9 cellular contexts compared by ENCODE assay signal in the genomic region with DNA sequence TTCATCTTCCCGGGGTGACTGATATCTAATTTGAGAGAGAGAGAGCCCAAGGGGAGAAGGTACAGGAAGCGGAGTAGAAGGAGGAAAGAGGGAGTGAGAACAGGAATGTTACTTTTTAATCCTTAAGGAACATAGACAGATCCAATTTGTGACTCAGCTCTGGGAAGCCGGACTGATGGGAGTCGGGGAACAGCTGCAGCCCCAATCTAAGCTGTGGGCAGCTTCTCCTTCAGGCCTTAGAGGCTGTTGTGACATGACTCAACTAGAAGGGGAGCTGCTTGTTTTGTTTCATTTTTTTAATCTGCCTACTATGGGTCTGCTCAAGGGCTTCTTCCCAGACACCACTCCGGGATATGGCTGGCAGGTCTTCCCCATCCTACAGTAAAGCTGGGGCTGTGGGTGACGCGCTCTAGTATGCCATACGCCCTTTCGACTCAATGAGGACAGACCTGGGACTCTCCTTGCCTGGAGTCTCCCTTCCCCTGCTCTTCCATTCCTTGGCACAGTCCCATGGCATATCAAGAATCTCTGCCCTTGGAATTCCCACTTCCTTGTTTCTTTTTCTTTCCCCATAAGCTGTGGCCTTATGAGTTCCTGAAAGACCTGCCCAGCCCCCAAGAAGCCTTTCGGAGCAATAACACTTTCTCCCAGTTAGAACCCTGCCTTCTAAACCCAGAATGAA.
DNase-seq lines count a peak whose midpoint lies in the region; ATAC-seq and TF ChIP-seq lines count a peak whose summit lies in the region.
"Had no signal": no experiment of that assay in that cellular context is flagged by ENCODE, and none has a peak within 500 bp of the region (broad histone marks: within the 10 kb centered on the region; RNA-seq: fewer than 3 reads in every experiment).

No MANE protein-coding gene starts in this region.

- no peaks in the 10 kb centered on the region for H3K27me3 ChIP-seq in colonic mucosa
- H3K27me3 ChIP-seq in left lung: no peaks in the 10 kb centered on the region
- no peaks in the 10 kb centered on the region for H3K27me3 ChIP-seq in suprapubic skin

- no peak for TF ChIP-seq EP300 in suprapubic skin (IDR thresholded peaks at IDR 0.05)

- no peak for TF ChIP-seq CTCF in colonic mucosa (IDR thresholded peaks at IDR 0.05)
- no peak for TF ChIP-seq CTCF in left lung (IDR thresholded peaks at IDR 0.05)
- no peak for TF ChIP-seq CTCF in suprapubic skin (IDR thresholded peaks at IDR 0.05)

- TF ChIP-seq POLR2A in suprapubic skin (IDR thresholded peaks at IDR 0.05): no peak

- intact Hi-C loops in colonic mucosa (cut with DNase I) (no loop called here), left lung (cut with DNase I) (no loop called here)

- peak; percentile 2 for ATAC-seq in left lung

- H3K27ac ChIP-seq in colonic mucosa (peak overlapping the region; percentile 94), left lung (peak overlapping the region; percentile 68 to 81), suprapubic skin (peak overlapping the region; percentile 92)

- H3K4me1 ChIP-seq in colonic mucosa (peaks cover 4% of the 10 kb centered on the region), left lung (peaks cover 25 to 74% of the 10 kb centered on the region in 2 donors), suprapubic skin (peaks cover 66% of the 10 kb centered on the region)

- peak overlapping the region; percentile 16 for H3K4me3 ChIP-seq in colonic mucosa
- peak overlapping the region in 1 of 2 donors; percentile 42 for H3K4me3 ChIP-seq in left lung
- H3K4me3 ChIP-seq in suprapubic skin: peak overlapping the region; percentile 59

- peak overlapping the region; percentile 38 to 91 for H3K9ac ChIP-seq in colonic mucosa (ENCODE audit: low read depth in 2 of 2, low read length in 2 of 2)

- H3K9me3 ChIP-seq in colonic mucosa: no peaks in the 10 kb centered on the region
- no peaks in the 10 kb centered on the region for H3K9me3 ChIP-seq in left lung
- no peaks in the 10 kb centered on the region for H3K9me3 ChIP-seq in suprapubic skin

- 41% methylated on average over 10 of the region's 10 CpGs for WGBS in suprapubic skin

- DNase-seq in HS-5 (ENCODE audit: low read depth) (peak; percentile 63), colonic mucosa (peak; percentile 73), left lung (no peak), suprapubic skin (ENCODE audit: low spot score in 2 of 2) (no peak), NCI-H345 treated with DMSO at 0.1 percent for 48 hours (lab: John Stamatoyannopoulos, UW; ENCODE audit: unreplicated experiment) (no peak), NCI-H526 (lab: John Stamatoyannopoulos, UW) (no peak)
- DNase-seq in stimulated activated CD4-positive, alpha-beta T cell treated with anti-CD3 and anti-CD28 coated beads, Interleukin-4, amount 100 ng/mL, for 1 hour: no peak
- DNase-seq in activated CD8-positive, alpha-beta memory T cell treated with anti-CD3 and anti-CD28 coated beads, Interleukin-2, amount 50 U/mL, for 4 hours: no peak
- DNase-seq: activated naive CD4-positive, alpha-beta T cell treated with anti-CD3 and anti-CD28 coated beads, Interleukin-2, amount 50 U/mL, for 16 hours had no signal

- H3K36me3 ChIP-seq in colonic mucosa (no peaks in the 10 kb centered on the region), left lung (no peaks in the 10 kb centered on the region), suprapubic skin (no peaks in the 10 kb centered on the region)

Comparison
In these comparisons a context has a peak if more than half of its experiments do, and no peak if none do; other contexts are left out.
1. DNase-seq: peak in HS-5 (single experiment) and colonic mucosa (single experiment); none in left lung (0 of 2), suprapubic skin (0 of 2), NCI-H345 treated with DMSO at 0.1 percent for 48 hours (single experiment), NCI-H526 (0 of 2), stimulated activated CD4-positive, alpha-beta T cell treated with anti-CD3 and anti-CD28 coated beads, Interleukin-4, amount 100 ng/mL, for 1 hour (single experiment) and activated CD8-positive, alpha-beta memory T cell treated with anti-CD3 and anti-CD28 coated beads, Interleukin-2, amount 50 U/mL, for 4 hours (single experiment).
2. Peak in every context shown above with its lines, with median percentiles within 50 percentile points of each other: H3K27ac ChIP-seq.